ENCODE assay signal across 10 cellular contexts in the genomic region with DNA sequence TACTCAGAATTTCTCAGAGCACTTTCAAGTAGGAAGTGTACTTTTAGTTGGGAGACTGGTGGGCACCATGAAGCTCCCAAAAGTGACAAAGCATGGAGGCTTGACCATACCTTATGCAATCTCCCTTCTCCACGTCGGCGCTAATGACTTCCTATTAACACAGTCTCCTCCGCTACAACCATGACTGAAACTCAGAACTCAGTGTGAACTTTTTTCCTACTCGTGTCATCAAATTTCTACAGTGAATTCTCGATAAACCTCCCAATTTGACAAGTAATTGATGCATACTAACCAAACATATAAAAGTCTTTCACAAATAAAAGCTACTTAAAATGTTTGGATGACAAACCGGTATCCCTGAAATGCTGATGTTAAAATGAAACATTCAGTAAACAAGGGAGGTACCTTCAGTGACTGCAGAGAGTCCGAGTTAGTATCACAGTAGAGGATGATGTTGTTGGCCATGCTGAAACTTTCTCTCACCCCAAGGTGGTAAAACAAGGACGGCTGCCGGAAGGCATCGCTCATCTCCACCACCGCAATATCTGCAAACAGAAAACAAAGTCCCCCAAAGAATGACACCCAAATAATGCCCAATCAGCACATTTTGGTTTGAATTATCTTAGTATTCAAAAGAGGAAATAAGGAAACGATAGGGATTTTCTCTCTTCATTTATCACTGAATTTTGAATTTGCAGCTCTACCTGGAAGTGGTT.
DNase-seq lines count a peak whose midpoint lies in the region; ATAC-seq lines count a peak whose summit lies in the region.
"Had no signal": no experiment of that assay in that cellular context is flagged by ENCODE, and none has a peak within 500 bp of the region (broad histone marks: within the 10 kb centered on the region; RNA-seq: fewer than 3 reads in every experiment).

No MANE protein-coding gene starts in this region.

- H3K36me3 Mint-ChIP-seq in activated CD4-positive, alpha-beta T cell treated with anti-CD3 and anti-CD28 coated beads for 36 hours (ENCODE audit: low read depth) = peaks cover 8% of the 10 kb centered on the region
- H3K36me3 Mint-ChIP-seq in naive B cell = no peaks in the 10 kb centered on the region
- H3K36me3 Mint-ChIP-seq in activated naive CD4-positive, alpha-beta T cell treated with anti-CD3 and anti-CD28 coated beads, Interleukin-2, amount 50 U/mL, for 72 hours = peaks cover 0 to 11% of the 10 kb centered on the region in 2 donors

- DNase-seq in activated CD4-positive, alpha-beta T cell treated with anti-CD3 and anti-CD28 coated beads for 36 hours = no peak
- no peak for DNase-seq in activated CD4-positive, alpha-beta T cell treated with anti-CD3 and anti-CD28 coated beads for 4 hours
- no peak for DNase-seq in naive B cell
- DNase-seq in SK-N-DZ (ENCODE audit: low spot score) = no peak
- DNase-seq in activated naive CD4-positive, alpha-beta T cell treated with anti-CD3 and anti-CD28 coated beads, Interleukin-2, amount 50 U/mL, for 72 hours (ENCODE audit: low spot score in 2 of 2) = no peak
- no peak for DNase-seq in activated CD8-positive, alpha-beta memory T cell treated with anti-CD3 and anti-CD28 coated beads, Interleukin-2, amount 50 U/mL, for 48 hours
- DNase-seq: sigmoid colon had no signal

- no peaks in the 10 kb centered on the region for H3K27me3 Mint-ChIP-seq in activated CD4-positive, alpha-beta T cell treated with anti-CD3 and anti-CD28 coated beads for 36 hours
- no peaks in the 10 kb centered on the region for H3K27me3 Mint-ChIP-seq in naive B cell

- no peak overlapping the region for H3K4me3 Mint-ChIP-seq in activated CD4-positive, alpha-beta T cell treated with anti-CD3 and anti-CD28 coated beads for 36 hours
- peak overlapping the region; percentile 17 to 75 (median 68) for H3K4me3 Mint-ChIP-seq in naive B cell

- ATAC-seq in activated CD4-positive, alpha-beta T cell treated with anti-CD3 and anti-CD28 coated beads for 36 hours = peak; percentile 21
- ATAC-seq in GM21737 (IDR thresholded peaks at IDR 0.05; ENCODE audit: unreplicated experiment) = peak; percentile 48
- ATAC-seq in HG03571 (IDR thresholded peaks at IDR 0.05; ENCODE audit: unreplicated experiment) = peak; percentile 42
- ATAC-seq in naive B cell (ENCODE audit: low read depth in 2 of 2) = peak; percentile 27
- ATAC-seq in activated naive CD4-positive, alpha-beta T cell treated with anti-CD3 and anti-CD28 coated beads, Interleukin-2, amount 50 U/mL, for 72 hours = no peak
- ATAC-seq: Panc1 had no signal

- H3K9me3 Mint-ChIP-seq in activated CD4-positive, alpha-beta T cell treated with anti-CD3 and anti-CD28 coated beads for 36 hours (ENCODE audit: low read depth) = no peaks in the 10 kb centered on the region
- H3K9me3 Mint-ChIP-seq in naive B cell = no peaks in the 10 kb centered on the region
- no peaks in the 10 kb centered on the region for H3K9me3 Mint-ChIP-seq in activated naive CD4-positive, alpha-beta T cell treated with anti-CD3 and anti-CD28 coated beads, Interleukin-2, amount 50 U/mL, for 72 hours

- H3K4me1 Mint-ChIP-seq in activated CD4-positive, alpha-beta T cell treated with anti-CD3 and anti-CD28 coated beads for 36 hours = peaks cover 40% of the 10 kb centered on the region
- peaks cover 54 to 75% (median 72%) of the 10 kb centered on the region in 3 donors for H3K4me1 Mint-ChIP-seq in naive B cell

- CTCF ChIA-PET in activated CD4-positive, alpha-beta T cell treated with anti-CD3 and anti-CD28 coated beads for 36 hours (lab: Charles Lee) = interaction anchor here (0.7 to 3.2 kb wide), 6 partner anchors 9 to 72 kb away, joined by 3 to 11 read pairs (median 3); a partner anchor contains a TSS

- intact Hi-C loops in activated CD4-positive, alpha-beta T cell treated with anti-CD3 and anti-CD28 coated beads for 36 hours (cut with DNase I, micrococcal nuclease) = no loop called here

- POLR2A ChIA-PET in activated CD4-positive, alpha-beta T cell treated with anti-CD3 and anti-CD28 coated beads for 36 hours (lab: Charles Lee) = interaction anchor here (0.6 kb wide), 1 partner anchor 9 kb away, joined by 4 read pairs; no protein-coding TSS in a partner anchor

- peak overlapping the region; percentile 9 for H3K27ac Mint-ChIP-seq in activated CD4-positive, alpha-beta T cell treated with anti-CD3 and anti-CD28 coated beads for 36 hours
- H3K27ac Mint-ChIP-seq in naive B cell = peak overlapping the region; percentile 4 to 88 (median 71)
- H3K27ac Mint-ChIP-seq in activated naive CD4-positive, alpha-beta T cell treated with anti-CD3 and anti-CD28 coated beads, Interleukin-2, amount 50 U/mL, for 72 hours = peak overlapping the region in 1 of 2 donors; percentile 71

Comparison
In these comparisons a context has a peak if more than half of its experiments do, and no peak if none do; other contexts are left out.
1. ATAC-seq: peak in activated CD4-positive, alpha-beta T cell treated with anti-CD3 and anti-CD28 coated beads for 36 hours (single experiment), GM21737 (single experiment), HG03571 (single experiment) and naive B cell (2 of 2); none in activated naive CD4-positive, alpha-beta T cell treated with anti-CD3 and anti-CD28 coated beads, Interleukin-2, amount 50 U/mL, for 72 hours (0 of 2).